Comparison of ENCODE assay signal across 1 cellular context in genomic region chr3:15305366-15305844, GRCh38.
TF ChIP-seq lines count a peak whose summit lies in the region.

No MANE protein-coding gene starts in this region.

TF ChIP-seq in K562, 482 proteins besides CTCF, POLR2A, EP300 and RAD21 (continued from another document and continues in another):
- TF ChIP-seq ZHX1 (conservative IDR thresholded peaks at IDR 0.05; ENCODE audit: low read length): no peak
- no peak for TF ChIP-seq KDM4B (IDR thresholded peaks at IDR 0.05; ENCODE audit: borderline replicate concordance in 2 of 2, low read depth in 1 of 2)
- TF ChIP-seq, protein P1, sequence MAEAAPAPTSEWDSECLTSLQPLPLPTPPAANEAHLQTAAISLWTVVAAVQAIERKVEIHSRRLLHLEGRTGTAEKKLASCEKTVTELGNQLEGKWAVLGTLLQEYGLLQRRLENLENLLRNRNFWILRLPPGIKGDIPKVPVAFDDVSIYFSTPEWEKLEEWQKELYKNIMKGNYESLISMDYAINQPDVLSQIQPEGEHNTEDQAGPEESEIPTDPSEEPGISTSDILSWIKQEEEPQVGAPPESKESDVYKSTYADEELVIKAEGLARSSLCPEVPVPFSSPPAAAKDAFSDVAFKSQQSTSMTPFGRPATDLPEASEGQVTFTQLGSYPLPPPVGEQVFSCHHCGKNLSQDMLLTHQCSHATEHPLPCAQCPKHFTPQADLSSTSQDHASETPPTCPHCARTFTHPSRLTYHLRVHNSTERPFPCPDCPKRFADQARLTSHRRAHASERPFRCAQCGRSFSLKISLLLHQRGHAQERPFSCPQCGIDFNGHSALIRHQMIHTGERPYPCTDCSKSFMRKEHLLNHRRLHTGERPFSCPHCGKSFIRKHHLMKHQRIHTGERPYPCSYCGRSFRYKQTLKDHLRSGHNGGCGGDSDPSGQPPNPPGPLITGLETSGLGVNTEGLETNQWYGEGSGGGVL (CRISPR knock-in tag; IDR thresholded peaks at IDR 0.05): no peak
- no peak for TF ChIP-seq ZNF184 (CRISPR knock-in tag; IDR thresholded peaks at IDR 0.05)
- TF ChIP-seq GMEB1 (CRISPR knock-in tag; IDR thresholded peaks at IDR 0.05): no peak
- no peak for TF ChIP-seq E2F5 (CRISPR knock-in tag; IDR thresholded peaks at IDR 0.05)
- peak; percentile 76 for TF ChIP-seq DACH1 (IDR thresholded peaks at IDR 0.05; ENCODE audit: partially characterized antibody)
- TF ChIP-seq HNRNPK (IDR thresholded peaks at IDR 0.05; ENCODE audit: low read depth, low read length, poor library complexity, severe bottlenecking): no peak
- no peak for TF ChIP-seq CBX5 (IDR thresholded peaks at IDR 0.05; ENCODE audit: borderline replicate concordance, low read depth)
- peak in 1 of 2 experiments; percentile 79; a peak in 2 of 3 replicates for TF ChIP-seq CBX3 (IDR thresholded peaks at IDR 0.05; ENCODE audit: borderline replicate concordance in 1 of 2, low read length in 2 of 2)
- no peak for TF ChIP-seq POLR3A (IDR thresholded peaks at IDR 0.05; ENCODE audit: borderline replicate concordance, extremely low read depth, insufficient read depth, insufficient read length)
- no peak for TF ChIP-seq ZNF347 (CRISPR knock-in tag; IDR thresholded peaks at IDR 0.05; ENCODE audit: low read depth)
- TF ChIP-seq, protein P2, sequence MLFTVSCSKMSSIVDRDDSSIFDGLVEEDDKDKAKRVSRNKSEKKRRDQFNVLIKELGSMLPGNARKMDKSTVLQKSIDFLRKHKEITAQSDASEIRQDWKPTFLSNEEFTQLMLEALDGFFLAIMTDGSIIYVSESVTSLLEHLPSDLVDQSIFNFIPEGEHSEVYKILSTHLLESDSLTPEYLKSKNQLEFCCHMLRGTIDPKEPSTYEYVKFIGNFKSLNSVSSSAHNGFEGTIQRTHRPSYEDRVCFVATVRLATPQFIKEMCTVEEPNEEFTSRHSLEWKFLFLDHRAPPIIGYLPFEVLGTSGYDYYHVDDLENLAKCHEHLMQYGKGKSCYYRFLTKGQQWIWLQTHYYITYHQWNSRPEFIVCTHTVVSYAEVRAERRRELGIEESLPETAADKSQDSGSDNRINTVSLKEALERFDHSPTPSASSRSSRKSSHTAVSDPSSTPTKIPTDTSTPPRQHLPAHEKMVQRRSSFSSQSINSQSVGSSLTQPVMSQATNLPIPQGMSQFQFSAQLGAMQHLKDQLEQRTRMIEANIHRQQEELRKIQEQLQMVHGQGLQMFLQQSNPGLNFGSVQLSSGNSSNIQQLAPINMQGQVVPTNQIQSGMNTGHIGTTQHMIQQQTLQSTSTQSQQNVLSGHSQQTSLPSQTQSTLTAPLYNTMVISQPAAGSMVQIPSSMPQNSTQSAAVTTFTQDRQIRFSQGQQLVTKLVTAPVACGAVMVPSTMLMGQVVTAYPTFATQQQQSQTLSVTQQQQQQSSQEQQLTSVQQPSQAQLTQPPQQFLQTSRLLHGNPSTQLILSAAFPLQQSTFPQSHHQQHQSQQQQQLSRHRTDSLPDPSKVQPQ (CRISPR knock-in tag; IDR thresholded peaks at IDR 0.05; ENCODE audit: borderline replicate concordance): 0 out of 2 replicates have a peak, but pooled peaks have one; percentile 55
- no peak for TF ChIP-seq ZNF274 (IDR thresholded peaks at IDR 0.05; ENCODE audit: borderline replicate concordance, low read depth, low read length)
- TF ChIP-seq GABPB1 (CRISPR knock-in tag; IDR thresholded peaks at IDR 0.05): no peak
- TF ChIP-seq USF1 (CRISPR knock-in tag; IDR thresholded peaks at IDR 0.05): no peak
- peak; percentile 98 for TF ChIP-seq TEAD2 (tag; IDR thresholded peaks at IDR 0.05)
- peak; percentile 96 for TF ChIP-seq SMARCA4 (IDR thresholded peaks at IDR 0.05)
- no peak for TF ChIP-seq ZNF232 (CRISPR knock-in tag; IDR thresholded peaks at IDR 0.05)
- no peak for TF ChIP-seq XRCC4 (IDR thresholded peaks at IDR 0.05; ENCODE audit: extremely low read depth, insufficient read depth, insufficient read length)
- no peak for TF ChIP-seq E2F8 (IDR thresholded peaks at IDR 0.05; ENCODE audit: low read depth, partially characterized antibody)
- TF ChIP-seq ZBTB9 (CRISPR knock-in tag; IDR thresholded peaks at IDR 0.05): 0 out of 2 replicates have a peak, but pooled peaks have one; percentile 31
- TF ChIP-seq CREM (IDR thresholded peaks at IDR 0.05; ENCODE audit: low read depth): peak; percentile 46; the same call in 1 of the 2 replicates
- peak; percentile 24; the same call in 1 of the 2 replicates for TF ChIP-seq SMAD3 (CRISPR knock-in tag; conservative IDR thresholded peaks at IDR 0.05)
- TF ChIP-seq MAFG (tag; conservative IDR thresholded peaks at IDR 0.05): no peak
- TF ChIP-seq DNMT1 (IDR thresholded peaks at IDR 0.05): peak; percentile 59; the same call in 1 of the 2 replicates
- TF ChIP-seq TEAD4 (IDR thresholded peaks at IDR 0.05; ENCODE audit: low read length): peak; percentile 96
- TF ChIP-seq TEAD4 (CRISPR knock-in tag; IDR thresholded peaks at IDR 0.05; ENCODE audit: borderline replicate concordance): no peak
- peak; percentile 47; the same call in 1 of the 2 replicates for TF ChIP-seq SMARCA5 (IDR thresholded peaks at IDR 0.05)
- peak; percentile 92 for TF ChIP-seq DMBX1 (CRISPR knock-in tag; IDR thresholded peaks at IDR 0.05; ENCODE audit: borderline replicate concordance)
- TF ChIP-seq CGGBP1 (CRISPR knock-in tag; IDR thresholded peaks at IDR 0.05): no peak
- TF ChIP-seq ZNF3 (CRISPR knock-in tag; IDR thresholded peaks at IDR 0.05): no peak
